14 cellular contexts compared by ENCODE assay signal in the genomic region with DNA sequence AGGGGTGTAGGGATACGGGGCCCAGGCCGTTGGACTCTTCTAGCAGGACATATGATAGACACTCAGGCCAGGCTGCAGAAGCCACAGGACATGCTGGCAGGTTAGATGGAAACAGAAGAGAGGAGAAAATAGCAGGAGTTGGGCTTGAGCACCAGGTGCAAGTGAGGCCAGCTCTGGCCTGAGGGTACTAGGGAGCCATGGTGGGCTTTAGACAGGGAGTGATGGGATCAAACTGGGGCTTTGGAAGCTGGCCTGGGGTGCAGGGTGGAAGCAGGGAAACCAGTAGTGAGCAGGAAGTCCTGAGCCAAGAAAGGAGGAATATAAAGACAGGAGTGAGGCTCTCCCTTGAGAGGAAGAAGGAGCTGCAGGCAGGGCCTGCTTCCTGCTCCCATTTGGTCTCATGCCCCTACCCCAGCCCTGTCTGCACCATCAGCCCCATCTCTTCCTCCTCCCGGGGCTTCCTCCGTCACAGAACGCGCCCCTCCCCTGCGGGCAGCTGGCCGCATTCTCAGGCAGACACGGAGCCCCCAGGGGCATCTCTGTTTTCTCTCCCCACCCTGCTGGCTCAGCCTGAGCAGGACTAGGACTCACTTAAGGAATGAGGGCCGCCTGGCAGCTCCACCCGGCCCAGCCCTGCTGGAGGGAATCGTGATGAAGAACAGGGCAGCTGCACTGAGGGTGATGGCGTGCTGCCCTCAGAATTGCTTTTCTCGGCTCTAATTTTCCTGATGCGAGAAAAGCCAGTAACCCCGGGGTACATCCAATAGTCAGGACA.
A peak's percentile ranks its signal among the peaks of the same experiment; 100 is the strongest.
DNase-seq lines count a peak whose midpoint lies in the region; ATAC-seq, FAIRE-seq and TF ChIP-seq lines count a peak whose summit lies in the region.
"Had no signal": no experiment of that assay in that cellular context is flagged by ENCODE, and none has a peak within 500 bp of the region (broad histone marks: within the 10 kb centered on the region; RNA-seq: fewer than 3 reads in every experiment).

No MANE protein-coding gene starts in this region.

- H3K4me2 ChIP-seq in BLaER1 (peak overlapping the region; percentile 80), K562 (ENCODE audit: insufficient read depth, low read length) (no peak overlapping the region)

- CTCF ChIA-PET in K562 (lab: Yijun Ruan, JAX; ENCODE audit: low intra/inter-chr PET ratio): no interaction called here

- peaks cover 39% of the 10 kb centered on the region for H3K4me1 ChIP-seq in BLaER1
- H3K4me1 ChIP-seq in K562 (replicated peaks in 1 of 2; ENCODE audit: control insufficient read depth in 2 of 2, insufficient read depth in 2 of 2, low read length in 2 of 2): peaks cover 0 to 3% of the 10 kb centered on the region in 2 experiments; a peak in 2 of 5 replicates
- H3K4me1 ChIP-seq in left ventricle myocardium inferior: peaks cover 9% of the 10 kb centered on the region

- H3K9ac ChIP-seq in BLaER1 (peak overlapping the region; percentile 5; the same call in 1 of the 2 replicates), K562 (ENCODE audit: insufficient read depth in 1 of 2, low read depth in 2 of 2, low read length in 2 of 2) (no peak overlapping the region)

- H3K27me3 ChIP-seq in BLaER1 (no peaks in the 10 kb centered on the region), K562 (ENCODE audit: control insufficient read depth in 2 of 2, insufficient read depth in 2 of 2, low read length in 2 of 2) (no peaks in the 10 kb centered on the region), left ventricle myocardium inferior (ENCODE audit: low read depth) (no peaks in the 10 kb centered on the region)

- ATAC-seq in K562: no peak
- ATAC-seq: T-cell had no signal

- no peaks in the 10 kb centered on the region for H3K9me1 ChIP-seq in K562 (ENCODE audit: control insufficient read depth, insufficient read depth, low read length)

- no peak for FAIRE-seq in K562 (lab: Jason Lieb, UNC)

- no peaks in the 10 kb centered on the region for H3K79me2 ChIP-seq in K562 (ENCODE audit: control insufficient read depth, insufficient read depth, low read length)

- POLR2A ChIA-PET in K562 (lab: Yijun Ruan, JAX): interaction anchor here (0.6 to 1.4 kb wide), 5 partner anchors 10 to 103 kb away, joined by 3 to 5 read pairs (median 4); no protein-coding TSS in a partner anchor

- 70% methylated on average over 14 of the region's 16 CpGs for WGBS in K562 (ENCODE audit: insufficient coverage, low coverage, missing lambda C conversion rate)

- DNase-seq in K562 (ENCODE audit: extremely low read depth in 1 of 4, low spot score in 3 of 4) (no peak), left ventricle myocardium inferior (peak; percentile 53), retina (peak; percentile 53), NOMO-1 treated with dmso at 0.1 percent for 144 hours (lab: John Stamatoyannopoulos, UW; ENCODE audit: unreplicated experiment) (no peak), H4 (ENCODE audit: low spot score) (no peak), CD1c-positive myeloid dendritic cell (ENCODE audit: extremely low spot score) (no peak), DMS 273 (lab: John Stamatoyannopoulos, UW; ENCODE audit: unreplicated experiment) (no peak)
- DNase-seq: activated B cell treated with CpG ODN at 0.5 μM for 24 hours; activated effector memory CD4-positive, alpha-beta T cell treated with anti-CD3 and anti-CD28 coated beads, Interleukin-2, amount 50 U/mL, for 16 hours; foreskin melanocyte; NCI-H187; NCI-H526; T-cell had no signal

- H2AFZ ChIP-seq in K562 (ENCODE audit: low read depth, low read length): no peak overlapping the region

- intact Hi-C loops in K562 (cut with micrococcal nuclease) (no loop called here), left ventricle myocardium inferior (cut with micrococcal nuclease) (no loop called here)

- no peak for TF ChIP-seq POLR2A in K562 (conservative IDR thresholded peaks at IDR 0.05)

- H3K36me3 ChIP-seq in BLaER1: no peaks in the 10 kb centered on the region
- H3K36me3 ChIP-seq in K562 (ENCODE audit: control insufficient read depth, insufficient read depth, low read length): no peaks in the 10 kb centered on the region
- no peaks in the 10 kb centered on the region for H3K36me3 ChIP-seq in left ventricle myocardium inferior

- H3K27ac ChIP-seq in BLaER1 (peak overlapping the region; percentile 49), K562 (ENCODE audit: extremely low read depth, low read depth, low read length) (no peak overlapping the region), left ventricle myocardium inferior (replicated peaks) (no peak overlapping the region)

- in situ Hi-C loops in K562 (cut with MboI): no loop called here

- no peak for TF ChIP-seq EP300 in K562 (IDR thresholded peaks at IDR 0.05; ENCODE audit: low read length)

- TF ChIP-seq RAD21 in K562 (CRISPR knock-in tag; conservative IDR thresholded peaks at IDR 0.05 in 1 of 2, IDR thresholded peaks at IDR 0.05 in 1 of 2): no peak

- H3K9me3 ChIP-seq in BLaER1 (no peaks in the 10 kb centered on the region), K562 (replicated peaks; ENCODE audit: control insufficient read depth, insufficient read depth, low read depth, low read length) (no peaks in the 10 kb centered on the region), left ventricle myocardium inferior (replicated peaks) (no peaks in the 10 kb centered on the region)

- no peak overlapping the region for H3K4me3 ChIP-seq in BLaER1
- no peak overlapping the region for H3K4me3 ChIP-seq in K562
- no peak overlapping the region for H3K4me3 ChIP-seq in left ventricle myocardium inferior

- no TSS peak for BruUV-seq in K562 (replicated peaks; lab: Mats Ljungman, UMichigan)

- TF ChIP-seq CTCF in K562 (IDR thresholded peaks at IDR 0.05 in 2 of 3, conservative IDR thresholded peaks at IDR 0.05 in 1 of 3; ENCODE audit: insufficient read depth in 2 of 3, low read depth in 1 of 3, low read length in 3 of 3): no peak
- TF ChIP-seq CTCF in left ventricle myocardium inferior (IDR thresholded peaks at IDR 0.05; ENCODE audit: borderline replicate concordance): no peak

- H4K20me1 ChIP-seq in BLaER1 (peaks cover 20% of the 10 kb centered on the region; the same call in 1 of the 2 replicates), K562 (replicated peaks; ENCODE audit: control insufficient read depth, insufficient read depth, low read length) (peaks cover 5% of the 10 kb centered on the region)

TF ChIP-seq in K562, 482 proteins besides CTCF, POLR2A, EP300 and RAD21:
- TF ChIP-seq RBM25 (IDR thresholded peaks at IDR 0.05; ENCODE audit: low read depth, low read length, severe bottlenecking): peak; percentile 47
- no peak for TF ChIP-seq HSF4 (CRISPR knock-in tag; IDR thresholded peaks at IDR 0.05; ENCODE audit: borderline replicate concordance)
- peak; percentile 54; the same call in 1 of the 2 replicates for TF ChIP-seq BCOR (IDR thresholded peaks at IDR 0.05)
- no peak for TF ChIP-seq SP1 (CRISPR knock-in tag; IDR thresholded peaks at IDR 0.05)
- no peak for TF ChIP-seq EHMT2 (IDR thresholded peaks at IDR 0.05)
- peak; percentile 66 for TF ChIP-seq ZFP36 (IDR thresholded peaks at IDR 0.05; ENCODE audit: low read depth, low read length, partially characterized antibody)

Comparison
In these comparisons a context has a peak if more than half of its experiments do, and no peak if none do; other contexts are left out.
1. DNase-seq: peak in left ventricle myocardium inferior (single experiment) and retina (single experiment); none in K562 (0 of 4), NOMO-1 treated with dmso at 0.1 percent for 144 hours (single experiment), H4 (single experiment), CD1c-positive myeloid dendritic cell (single experiment) and DMS 273 (single experiment).